8 cellular contexts compared by ENCODE assay signal in genomic region chr18:2212846-2213245, GRCh38.
"Had no signal": no experiment of that assay in that cellular context is flagged by ENCODE, and none has a peak within 500 bp of the region (broad histone marks: within the 10 kb centered on the region; RNA-seq: fewer than 3 reads in every experiment).

No MANE protein-coding gene starts in this region.

- DNase-seq: GM23248, GOT3, H7, HCEC 1CT, IMR-90, KG1 had no signal

- H2AFZ ChIP-seq: GM23248 had no signal

- H3K27ac ChIP-seq: GM23248, HL-60 had no signal

- FAIRE-seq: K562 had no signal

- H3K4me3 ChIP-seq: GM23248, K562 had no signal

- ATAC-seq: K562 had no signal

- H3K9ac ChIP-seq: GM23248 had no signal
